16 cellular contexts compared by ENCODE assay signal in genomic region chr6:36786055-36786675, GRCh38. TPM values are rescaled to one million over a fixed set of nuclear protein-coding genes. Genes with fewer than 3 reads are reported as not detected.
"Had no signal": no experiment of that assay in that cellular context is flagged by ENCODE, and none has a peak within 500 bp of the region (broad histone marks: within the 10 kb centered on the region; RNA-seq: fewer than 3 reads in every experiment).

No MANE protein-coding gene starts in this region.

- H3K4me1 ChIP-seq: upper lobe of right lung had no signal

- H3K9me3 ChIP-seq: upper lobe of right lung had no signal

- ATAC-seq: activated CD4-positive, CD25-positive, alpha-beta regulatory T cell treated with anti-CD3 and anti-CD28 coated beads, Interleukin-2, amount 50 U/mL, for 24 hours; activated naive CD4-positive, alpha-beta T cell treated with anti-CD3 and anti-CD28 coated beads, Interleukin-2, amount 50 U/mL, for 72 hours; activated T-cell treated with anti-CD3 and anti-CD28 coated beads, Interleukin-2, amount 50 U/mL, for 4 hours; effector memory CD8-positive, alpha-beta T cell; left lobe of liver; natural killer cell; sciatic nerve; upper lobe of right lung had no signal

- H3K27ac ChIP-seq: brain microvascular endothelial cell, upper lobe of right lung had no signal

- H3K27me3 ChIP-seq: upper lobe of right lung had no signal

- H3K4me3 ChIP-seq: upper lobe of right lung had no signal

- DNase-seq: activated CD4-positive, alpha-beta T cell treated with anti-CD3 and anti-CD28 coated beads, Interleukin-2, amount 50 U/mL, for 48 hours; activated effector memory CD4-positive, alpha-beta T cell treated with anti-CD3 and anti-CD28 coated beads, Interleukin-2, amount 50 U/mL, for 16 hours; activated T-cell treated with anti-CD3 and anti-CD28 coated beads, Interleukin-2, amount 50 U/mL, for 4 hours; amygdala; brain microvascular endothelial cell; effector memory CD8-positive, alpha-beta T cell; natural killer cell; stimulated activated CD4-positive, alpha-beta T cell treated with anti-CD3 and anti-CD28 coated beads, Interleukin-2, amount 100 ng/mL, for 24 hours; stimulated activated naive CD4-positive, alpha-beta T cell; upper lobe of right lung had no signal

- FAIRE-seq: islet of Langerhans had no signal

- H3K36me3 ChIP-seq: brain microvascular endothelial cell, upper lobe of right lung had no signal

RNA-seq across cellular contexts. Expression of gene CPNE5, which starts 53.1 kb away (rescaled TPM):
- total RNA-seq: osteocyte had no signal
